ENCODE assay signal across 10 cellular contexts in genomic region chr15:90647326-90647725, GRCh38.
"Had no signal": no experiment of that assay in that cellular context is flagged by ENCODE, and none has a peak within 500 bp of the region (broad histone marks: within the 10 kb centered on the region; RNA-seq: fewer than 3 reads in every experiment).

No MANE protein-coding gene starts in this region.

- H3K27ac ChIP-seq: brain microvascular endothelial cell, epithelial cell of prostate had no signal

- H3K27ac Mint-ChIP-seq: stimulated activated naive B cell treated with anti-CD40 and anti-IgM and Interleukin-4, amounts not matched to agents 10 μg/mL and 1 μg/mL and 100 μg/mL, for 72 hours had no signal

- H3K9me3 ChIP-seq: vagina had no signal

- H3K4me3 Mint-ChIP-seq: dendritic cell treated with granulocyte-macrophage colony-stimulating factor and Interleukin-4, amounts not matched to agents 40 ng/mL and 50 ng/mL, for 4 days had no signal

- H3K4me3 ChIP-seq: lung, smooth muscle cell, tibial nerve, vagina had no signal

- H3K27me3 Mint-ChIP-seq: dendritic cell treated with granulocyte-macrophage colony-stimulating factor and Interleukin-4, amounts not matched to agents 40 ng/mL and 50 ng/mL, for 4 days had no signal

- H3K9me3 Mint-ChIP-seq: dendritic cell treated with granulocyte-macrophage colony-stimulating factor and Interleukin-4, amounts not matched to agents 40 ng/mL and 50 ng/mL, for 4 days; effector memory CD8-positive, alpha-beta T cell; stimulated activated naive B cell treated with anti-CD40 and anti-IgM and Interleukin-4, amounts not matched to agents 10 μg/mL and 1 μg/mL and 100 μg/mL, for 72 hours had no signal

- H3K27me3 ChIP-seq: brain microvascular endothelial cell, tibial nerve, vagina had no signal

- H3K4me1 ChIP-seq: parathyroid adenoma had no signal
